ENCODE assay signal across 25 cellular contexts in genomic region chr10:90591629-90592028, GRCh38.
"Had no signal": no experiment of that assay in that cellular context is flagged by ENCODE, and none has a peak within 500 bp of the region (broad histone marks: within the 10 kb centered on the region; RNA-seq: fewer than 3 reads in every experiment).

No MANE protein-coding gene starts in this region.

- H3K27ac ChIP-seq: adrenal gland, brain microvascular endothelial cell, hepatocyte, left lung, sigmoid colon, testis, upper lobe of left lung had no signal

- H3K4me3 ChIP-seq: adrenal gland, ascending aorta, hepatocyte, left lung, lung, sigmoid colon, smooth muscle cell, testis, upper lobe of left lung had no signal

- H3K9me3 Mint-ChIP-seq: natural killer cell treated with Interleukin-12 subunit alpha and Interleukin-12 subunit beta and Interleukin-15 and Interleukin-18, amount 100 ng/mL, for 72 hours; stimulated activated naive B cell treated with anti-CD40 and anti-IgM and Interleukin-4, amounts not matched to agents 10 μg/mL and 1 μg/mL and 100 μg/mL, for 72 hours had no signal

- H3K9me3 ChIP-seq: adrenal gland, ascending aorta, left lung, sigmoid colon, testis, upper lobe of left lung had no signal

- H3K27me3 Mint-ChIP-seq: natural killer cell treated with Interleukin-12 subunit alpha and Interleukin-12 subunit beta and Interleukin-15 and Interleukin-18, amount 100 ng/mL, for 72 hours had no signal

- H3K36me3 ChIP-seq: adrenal gland, ascending aorta, brain microvascular endothelial cell, left lung, sigmoid colon, upper lobe of left lung had no signal

- DNase-seq: activated gamma-delta T cell treated with Interleukin-2 at 50 U/mL for 16 hours; activated T-cell treated with anti-CD3 and anti-CD28 coated beads, Interleukin-2, amount 50 U/mL, for 1 hour; adrenal gland; brain microvascular endothelial cell; central memory CD4-positive, alpha-beta T cell; effector memory CD4-positive, alpha-beta T cell; foreskin melanocyte; immature natural killer cell; left lung; nucleus accumbens; sigmoid colon; stimulated activated CD4-positive, alpha-beta T cell treated with anti-CD3 and anti-CD28 coated beads, Interleukin-15, amount 100 ng/mL, for 24 hours; stimulated activated CD4-positive, alpha-beta T cell treated with anti-CD3 and anti-CD28 coated beads, Interleukin-2, amount 100 ng/mL, for 48 hours; stimulated activated CD8-positive, alpha-beta memory T cell treated with anti-CD3 and anti-CD28 coated beads, Interleukin-4, amount 100 ng/mL, for 48 hours; stimulated activated naive B cell treated with anti-CD40 and anti-IgM and Interleukin-4, amounts not matched to agents 10 μg/mL and 1 μg/mL and 100 μg/mL, for 72 hours; T-helper 1 cell; testis; upper lobe of left lung had no signal

- H3K4me1 ChIP-seq: left lung, sigmoid colon had no signal

- H3K4me3 Mint-ChIP-seq: activated naive CD8-positive, alpha-beta T cell; immature natural killer cell; natural killer cell treated with Interleukin-12 subunit alpha and Interleukin-12 subunit beta and Interleukin-15 and Interleukin-18, amount 100 ng/mL, for 72 hours; stimulated activated naive B cell treated with anti-CD40 and anti-IgM and Interleukin-4, amounts not matched to agents 10 μg/mL and 1 μg/mL and 100 μg/mL, for 72 hours; WTC11 had no signal

- H3K27me3 ChIP-seq: adrenal gland, ascending aorta, brain microvascular endothelial cell, hepatocyte, left lung, sigmoid colon, testis, upper lobe of left lung had no signal

- H3K36me3 Mint-ChIP-seq: activated naive CD8-positive, alpha-beta T cell; immature natural killer cell; natural killer cell treated with Interleukin-12 subunit alpha and Interleukin-12 subunit beta and Interleukin-15 and Interleukin-18, amount 100 ng/mL, for 72 hours; stimulated activated naive B cell treated with anti-CD40 and anti-IgM and Interleukin-4, amounts not matched to agents 10 μg/mL and 1 μg/mL and 100 μg/mL, for 72 hours; WTC11 had no signal

- H3K4me1 Mint-ChIP-seq: immature natural killer cell; stimulated activated naive B cell treated with anti-CD40 and anti-IgM and Interleukin-4, amounts not matched to agents 10 μg/mL and 1 μg/mL and 100 μg/mL, for 72 hours had no signal

- H3K27ac Mint-ChIP-seq: activated naive CD8-positive, alpha-beta T cell; natural killer cell treated with Interleukin-12 subunit alpha and Interleukin-12 subunit beta and Interleukin-15 and Interleukin-18, amount 100 ng/mL, for 72 hours; stimulated activated naive B cell treated with anti-CD40 and anti-IgM and Interleukin-4, amounts not matched to agents 10 μg/mL and 1 μg/mL and 100 μg/mL, for 72 hours; WTC11 had no signal
